Comparison of ENCODE assay signal across 8 cellular contexts in the genomic region with DNA sequence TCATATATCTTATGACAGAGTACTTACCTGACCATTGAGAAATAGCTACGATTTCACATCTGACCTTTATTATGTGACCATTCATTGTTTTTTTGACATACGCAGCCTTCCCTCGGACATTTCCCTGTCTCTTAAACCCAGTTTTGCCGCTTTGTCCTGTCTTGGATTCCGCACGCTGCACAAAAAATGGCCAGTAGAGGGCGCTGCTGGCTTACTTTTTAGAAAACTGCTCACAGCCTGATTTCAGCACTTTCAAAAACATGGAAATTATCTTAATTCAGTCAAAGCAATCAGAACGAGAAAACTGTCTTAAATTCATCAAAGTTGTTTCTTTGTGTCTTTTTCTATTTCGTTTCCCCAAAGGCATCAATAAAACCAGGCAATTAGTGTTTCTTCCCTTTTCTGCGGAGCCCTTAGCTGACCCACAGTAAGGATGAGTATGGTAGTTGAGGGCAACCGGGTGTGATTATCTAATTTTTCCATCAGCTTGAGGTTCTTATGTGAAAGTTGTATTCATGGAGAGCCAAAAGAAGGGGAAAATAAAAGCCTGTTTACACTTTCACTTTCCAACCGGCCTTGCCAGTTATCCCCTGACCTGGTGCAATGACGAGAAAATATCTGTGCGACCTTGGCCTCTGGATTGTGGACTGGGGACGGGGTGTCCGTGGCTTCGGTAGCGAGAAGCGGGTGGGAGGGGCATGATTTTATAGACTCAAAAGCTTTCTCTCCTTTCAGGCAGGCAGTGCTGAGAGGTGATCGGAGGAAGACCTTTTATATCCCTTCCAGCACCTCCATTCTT.
DNase-seq lines count a peak whose midpoint lies in the region; ATAC-seq, FAIRE-seq and TF ChIP-seq lines count a peak whose summit lies in the region.

No MANE protein-coding gene starts in this region.

- DNase-seq in CD8-positive, alpha-beta T cell, result peak; percentile 48 to 81 (median 71)
- DNase-seq in RWPE2 (ENCODE audit: low spot score) (no peak), globus pallidus (ENCODE audit: low spot score) (peak; percentile 77), pancreas (peak; percentile 43 to 94 (median 82)), tibial nerve (ENCODE audit: low spot score in 2 of 2) (peak; percentile 87 to 97)
- peak; percentile 85 for DNase-seq in activated naive CD4-positive, alpha-beta T cell treated with anti-CD3 and anti-CD28 coated beads for 36 hours

- ATAC-seq in CD8-positive, alpha-beta T cell, result no peak
- peak; percentile 82 for ATAC-seq in GM19452 (IDR thresholded peaks at IDR 0.05; ENCODE audit: unreplicated experiment)
- peak; percentile 79 for ATAC-seq in RWPE2 (ENCODE audit: low read depth)
- peak; percentile 86 to 92 (median 91) for ATAC-seq in pancreas

- no peak overlapping the region for H3K4me3 Mint-ChIP-seq in CD8-positive, alpha-beta T cell
- H3K4me3 Mint-ChIP-seq in activated naive CD4-positive, alpha-beta T cell treated with anti-CD3 and anti-CD28 coated beads for 36 hours, result no peak overlapping the region

- H3K36me3 ChIP-seq in CD8-positive, alpha-beta T cell (ENCODE audit: insufficient read depth, low read length), result no peaks in the 10 kb centered on the region
- H3K36me3 ChIP-seq in RWPE2 (ENCODE audit: low read depth) (no peaks in the 10 kb centered on the region), pancreas (no peaks in the 10 kb centered on the region), tibial nerve (no peaks in the 10 kb centered on the region)

- TF ChIP-seq EP300 in tibial nerve (IDR thresholded peaks at IDR 0.05), result no peak

- no peaks in the 10 kb centered on the region for H3K27me3 ChIP-seq in CD8-positive, alpha-beta T cell (ENCODE audit: insufficient read depth, low read length)
- peaks cover 23% of the 10 kb centered on the region for H3K27me3 ChIP-seq in RWPE2 (ENCODE audit: insufficient read depth, poor library complexity, severe bottlenecking)
- peaks cover 0 to 18% (median 0%) of the 10 kb centered on the region in 4 donors for H3K27me3 ChIP-seq in pancreas
- no peaks in the 10 kb centered on the region for H3K27me3 ChIP-seq in tibial nerve

- FAIRE-seq in pancreas (lab: Jason Lieb, UNC), result peak; percentile 82

- no peak overlapping the region for H3K27ac Mint-ChIP-seq in CD8-positive, alpha-beta T cell
- no peak overlapping the region for H3K27ac Mint-ChIP-seq in activated naive CD4-positive, alpha-beta T cell treated with anti-CD3 and anti-CD28 coated beads for 36 hours

- no peaks in the 10 kb centered on the region for H3K9me3 Mint-ChIP-seq in CD8-positive, alpha-beta T cell
- H3K9me3 Mint-ChIP-seq in activated naive CD4-positive, alpha-beta T cell treated with anti-CD3 and anti-CD28 coated beads for 36 hours, result no peaks in the 10 kb centered on the region

- intact Hi-C loops in CD8-positive, alpha-beta T cell (cut with DNase I, micrococcal nuclease), result loop anchor here (1.0 kb wide), 3 partner anchors 1111 to 1919 kb away; no protein-coding TSS in a partner anchor
- intact Hi-C loops in activated naive CD4-positive, alpha-beta T cell treated with anti-CD3 and anti-CD28 coated beads for 36 hours (cut with micrococcal nuclease), result loop anchor here (1.0 to 5.0 kb wide), 4 partner anchors 158 to 1921 kb away; no protein-coding TSS in a partner anchor
- intact Hi-C loops in pancreas (cut with DNase I), result loop anchor here in 1 of 3 donors (10.0 kb wide), 1 partner anchor 1108 kb away; the partner anchor contains the start of gene DLX5

- TF ChIP-seq CTCF in CD8-positive, alpha-beta T cell (IDR thresholded peaks at IDR 0.05), result peak; percentile 93
- TF ChIP-seq CTCF in LNCAP (IDR thresholded peaks at IDR 0.05) (peak; percentile 92), RWPE2 (IDR thresholded peaks at IDR 0.05; ENCODE audit: poor library complexity, severe bottlenecking) (peak; percentile 89), pancreas (IDR thresholded peaks at IDR 0.05) (peak; percentile 85 to 94 (median 88)), tibial nerve (IDR thresholded peaks at IDR 0.05) (peak; percentile 76 to 91 (median 84))

- no peaks in the 10 kb centered on the region for H3K9me3 ChIP-seq in CD8-positive, alpha-beta T cell (ENCODE audit: low read length)
- H3K9me3 ChIP-seq in RWPE2 (ENCODE audit: severe bottlenecking), result no peaks in the 10 kb centered on the region
- H3K9me3 ChIP-seq in pancreas, result no peaks in the 10 kb centered on the region
- H3K9me3 ChIP-seq in tibial nerve, result no peaks in the 10 kb centered on the region

- H3K27ac ChIP-seq in CD8-positive, alpha-beta T cell (ENCODE audit: low read depth, low read length), result no peak overlapping the region
- no peak overlapping the region for H3K27ac ChIP-seq in RWPE2 (ENCODE audit: poor library complexity, severe bottlenecking)
- H3K27ac ChIP-seq in pancreas, result no peak overlapping the region
- H3K27ac ChIP-seq in tibial nerve, result no peak overlapping the region

- no peak for TF ChIP-seq POLR2A in tibial nerve (IDR thresholded peaks at IDR 0.05)

- H3K27me3 Mint-ChIP-seq in CD8-positive, alpha-beta T cell (ENCODE audit: low read depth), result peaks cover 20% of the 10 kb centered on the region
- peaks cover 24% of the 10 kb centered on the region for H3K27me3 Mint-ChIP-seq in activated naive CD4-positive, alpha-beta T cell treated with anti-CD3 and anti-CD28 coated beads for 36 hours (ENCODE audit: low read depth)

- 17 to 20% methylated on average over 20 of the region's 20 CpGs for WGBS in pancreas, 2 donors
- 20 to 31% methylated on average over 20 of the region's 20 CpGs for WGBS in tibial nerve, 2 donors

- H3K4me3 ChIP-seq in CD8-positive, alpha-beta T cell (ENCODE audit: low read depth, low read length), result no peak overlapping the region
- H3K4me3 ChIP-seq in RWPE2 (ENCODE audit: severe bottlenecking) (no peak overlapping the region), pancreas (no peak overlapping the region), tibial nerve (peak overlapping the region in 2 of 4 donors; percentile 10 to 33)

- CTCF ChIA-PET in CD8-positive, alpha-beta T cell (lab: Charles Lee), result interaction anchor here (0.6 to 5.2 kb wide), 18 partner anchors 10 to 1929 kb away, joined by 3 to 59 read pairs (median 4); no protein-coding TSS in a partner anchor
- CTCF ChIA-PET in activated naive CD4-positive, alpha-beta T cell treated with anti-CD3 and anti-CD28 coated beads for 36 hours (lab: Charles Lee), result interaction anchor here (0.7 to 3.8 kb wide), 8 partner anchors 11 to 1148 kb away, joined by 3 to 29 read pairs (median 3); no protein-coding TSS in a partner anchor

- POLR2A ChIA-PET in CD8-positive, alpha-beta T cell (lab: Charles Lee), result no interaction called here

- H3K4me1 Mint-ChIP-seq in CD8-positive, alpha-beta T cell (ENCODE audit: low read depth), result peaks cover 3% of the 10 kb centered on the region
- H3K4me1 Mint-ChIP-seq in activated naive CD4-positive, alpha-beta T cell treated with anti-CD3 and anti-CD28 coated beads for 36 hours (ENCODE audit: low read depth), result peaks cover 3% of the 10 kb centered on the region

- no peaks in the 10 kb centered on the region for H3K4me1 ChIP-seq in CD8-positive, alpha-beta T cell (ENCODE audit: insufficient read depth, low read length)
- H3K4me1 ChIP-seq in RWPE2 (ENCODE audit: insufficient read depth, poor library complexity, severe bottlenecking) (no peaks in the 10 kb centered on the region), pancreas (no peaks in the 10 kb centered on the region), tibial nerve (peaks cover 0 to 12% (median 0%) of the 10 kb centered on the region in 4 donors)

- H3K36me3 Mint-ChIP-seq in CD8-positive, alpha-beta T cell, result no peaks in the 10 kb centered on the region
- H3K36me3 Mint-ChIP-seq in activated naive CD4-positive, alpha-beta T cell treated with anti-CD3 and anti-CD28 coated beads for 36 hours (ENCODE audit: low read depth), result no peaks in the 10 kb centered on the region
